ENCODE assay signal across 8 cellular contexts in genomic region chr19:55638864-55639359, GRCh38. TPM values are rescaled to one million over a fixed set of nuclear protein-coding genes. Genes with fewer than 3 reads are reported as not detected.
A peak's percentile ranks its signal among the peaks of the same experiment; 100 is the strongest.
DNase-seq lines count a peak whose midpoint lies in the region; ATAC-seq and TF ChIP-seq lines count a peak whose summit lies in the region.

No MANE protein-coding gene starts in this region.

- TF ChIP-seq CTCF in AG04449 (IDR thresholded peaks at IDR 0.05; ENCODE audit: insufficient read depth, low read length, missing control alignments), result peak; percentile 30
- TF ChIP-seq CTCF in GM12874 (IDR thresholded peaks at IDR 0.05; ENCODE audit: insufficient read depth, low read depth, low read length), result peak; percentile 76
- peak in 2 of 3 experiments; percentile 29 to 30 for TF ChIP-seq CTCF in ascending aorta (IDR thresholded peaks at IDR 0.05)
- TF ChIP-seq CTCF in tibial artery (IDR thresholded peaks at IDR 0.05), result peak in 1 of 2 experiments; percentile 21

- no peaks in the 10 kb centered on the region for H3K27me3 ChIP-seq in ascending aorta
- no peaks in the 10 kb centered on the region for H3K27me3 ChIP-seq in tibial artery

- peaks cover 4 to 20% (median 7%) of the 10 kb centered on the region in 3 donors for H3K36me3 Mint-ChIP-seq in naive thymus-derived CD8-positive, alpha-beta T cell

- H3K27ac Mint-ChIP-seq in naive thymus-derived CD8-positive, alpha-beta T cell, result peak overlapping the region; percentile 55 to 94 (median 90)

- H3K9me3 ChIP-seq in ascending aorta (no peaks in the 10 kb centered on the region), tibial artery (no peaks in the 10 kb centered on the region)

- H3K9me3 Mint-ChIP-seq in naive thymus-derived CD8-positive, alpha-beta T cell, result no peaks in the 10 kb centered on the region

- H3K4me3 ChIP-seq in AG04449 (ENCODE audit: low read depth, low read length) (no peak overlapping the region), ascending aorta (no peak overlapping the region), tibial artery (no peak overlapping the region)

- H3K27me3 Mint-ChIP-seq in naive thymus-derived CD8-positive, alpha-beta T cell, result no peaks in the 10 kb centered on the region

- peaks cover 49 to 78% (median 73%) of the 10 kb centered on the region in 4 donors for H3K4me1 Mint-ChIP-seq in naive thymus-derived CD8-positive, alpha-beta T cell

- POLR2A ChIA-PET in AG04449 (lab: Yijun Ruan, JAX), result no interaction called here
- POLR2A ChIA-PET in naive thymus-derived CD8-positive, alpha-beta T cell (lab: Charles Lee), result interaction anchor here (1.1 to 9.3 kb wide), 6 partner anchors 7 to 162 kb away, joined by 3 to 148 read pairs (median 36); partner anchors contain the start of genes CCDC106, FIZ1, U2AF2 and ZNF524

- H3K4me1 ChIP-seq in ascending aorta (peaks cover 28 to 39% of the 10 kb centered on the region in 2 donors), tibial artery (peaks cover 5 to 81% (median 67%) of the 10 kb centered on the region in 4 donors)

- intact Hi-C loops in ascending aorta (cut with DNase I) (no loop called here), tibial artery (cut with DNase I; ENCODE audit: low total_unique reads) (loop anchor here (10.0 kb wide), 1 partner anchor 234 kb away; the partner anchor contains the start of gene UBE2S)

- H3K27ac ChIP-seq in ascending aorta (peak overlapping the region in 1 of 2 donors; percentile 98), tibial artery (no peak overlapping the region)

- H3K4me3 Mint-ChIP-seq in naive thymus-derived CD8-positive, alpha-beta T cell, result peak overlapping the region in 8 of 10 donors; percentile 16 to 89 (median 56)

- peak in 1 of 2 donors; percentile 30 for ATAC-seq in naive thymus-derived CD8-positive, alpha-beta T cell
- no peak for ATAC-seq in HG02623 (IDR thresholded peaks at IDR 0.05; ENCODE audit: unreplicated experiment)
- ATAC-seq in HG03025 (IDR thresholded peaks at IDR 0.05; ENCODE audit: low FRiP score, unreplicated experiment), result no peak

- DNase-seq in AG04449 (ENCODE audit: low read depth, low spot score) (no peak), RPMI8226 (peak; percentile 60), ascending aorta (ENCODE audit: low spot score in 2 of 2) (no peak), tibial artery (no peak)
- DNase-seq in naive thymus-derived CD8-positive, alpha-beta T cell, result peak in 8 of 10 donors; percentile 47 to 77 (median 58)

- CTCF ChIA-PET in AG04449 (lab: Yijun Ruan, JAX), result interaction anchor here (1.2 to 9.1 kb wide), 8 partner anchors 7 to 498 kb away, joined by 3 to 74 read pairs (median 5); partner anchors contain the start of genes U2AF2 and ZNF784

- H3K36me3 ChIP-seq in ascending aorta, result no peaks in the 10 kb centered on the region
- peaks cover 0 to 6% (median 0%) of the 10 kb centered on the region in 3 donors for H3K36me3 ChIP-seq in tibial artery

RNA-seq across cellular contexts. Expression of gene ZNF580, which starts 1.9 kb away (rescaled TPM):
- total RNA-seq in ascending aorta, result 163 TPM
- total RNA-seq in naive thymus-derived CD8-positive, alpha-beta T cell, result 100 to 1,000 TPM; 110 to 111 TPM
- polyA plus RNA-seq in naive thymus-derived CD8-positive, alpha-beta T cell, result 10 to 100 TPM; 15.3 to 21.7 (median 20.3) TPM

RNA-seq across cellular contexts. Expression of gene ZNF581, which starts 4.5 kb away (rescaled TPM):
- 12.1 TPM for total RNA-seq in ascending aorta
- total RNA-seq in naive thymus-derived CD8-positive, alpha-beta T cell, result 10 to 100 TPM; 33.8 to 36.3 TPM
- 10 to 100 TPM; 21.2 to 35.9 (median 34.9) TPM for polyA plus RNA-seq in naive thymus-derived CD8-positive, alpha-beta T cell

RNA-seq across cellular contexts. Expression of gene CCDC106, which starts 9.1 kb away (rescaled TPM):
- total RNA-seq in ascending aorta, result 27.6 TPM
- 1 to 10 TPM; 5.3 to 8.3 TPM for total RNA-seq in naive thymus-derived CD8-positive, alpha-beta T cell
- 1 to 10 TPM; 2.6 to 4.4 (median 4.3) TPM for polyA plus RNA-seq in naive thymus-derived CD8-positive, alpha-beta T cell

RNA-seq across cellular contexts. Expression of gene ZNF784, which starts 14.5 kb away (rescaled TPM):
- 14.7 TPM for total RNA-seq in ascending aorta
- 1 to 10 TPM; 8.1 to 9.2 TPM for total RNA-seq in naive thymus-derived CD8-positive, alpha-beta T cell
- polyA plus RNA-seq in naive thymus-derived CD8-positive, alpha-beta T cell, result 1 to 10 TPM in 2 of 3 donors, under 1 TPM in 1; 0.64 to 1.4 (median 1.1) TPM

RNA-seq across cellular contexts. Expression of gene U2AF2, which starts 15.9 kb away (rescaled TPM):
- total RNA-seq in ascending aorta, result 221 TPM
- total RNA-seq in naive thymus-derived CD8-positive, alpha-beta T cell, result 100 to 1,000 TPM; 284 to 289 TPM
- 10 to 100 TPM in 1 of 3 donors, 1 to 10 TPM in 2; 6.6 to 10.6 (median 8.1) TPM for polyA plus RNA-seq in naive thymus-derived CD8-positive, alpha-beta T cell

Comparison
In these comparisons a context has a peak if more than half of its experiments do, and no peak if none do; other contexts are left out.
1. DNase-seq: peak in RPMI8226 (single experiment) and naive thymus-derived CD8-positive, alpha-beta T cell (8 of 10); none in AG04449 (single experiment), ascending aorta (0 of 2) and tibial artery (0 of 2).